In the genomic region with DNA sequence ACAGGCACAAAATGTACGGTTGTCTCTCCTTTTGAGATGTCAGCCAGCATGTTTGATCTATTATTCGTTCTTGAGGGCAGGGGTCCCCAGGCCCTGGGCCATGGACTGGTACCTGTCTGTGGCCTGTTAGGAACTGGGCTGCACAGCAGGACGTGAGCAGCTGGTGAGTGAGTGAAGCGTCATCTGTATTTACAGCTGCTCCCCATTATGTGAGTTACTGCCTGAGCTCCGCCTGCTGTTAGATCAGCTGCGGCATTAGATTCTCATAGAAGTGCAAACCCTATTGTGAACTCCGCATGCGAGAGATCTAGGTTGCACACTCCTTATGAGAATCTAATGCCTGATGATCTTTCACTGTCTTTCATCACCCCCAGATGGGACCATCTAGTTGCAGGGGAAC, we compare ENCODE assay signal across 18 cellular contexts. TPM values are rescaled to one million over a fixed set of nuclear protein-coding genes. Genes with fewer than 3 reads are reported as not detected.
DNase-seq lines count a peak whose midpoint lies in the region; ATAC-seq and TF ChIP-seq lines count a peak whose summit lies in the region.
"Had no signal": no experiment of that assay in that cellular context is flagged by ENCODE, and none has a peak within 500 bp of the region (broad histone marks: within the 10 kb centered on the region; RNA-seq: fewer than 3 reads in every experiment).

No MANE protein-coding gene starts in this region.

- H3K27me3 ChIP-seq in BJ (ENCODE audit: control insufficient read depth, insufficient read depth, low read length): no peaks in the 10 kb centered on the region
- H3K27me3 ChIP-seq: breast epithelium had no signal

- no peak overlapping the region for H3K4me3 ChIP-seq in BJ (ENCODE audit: low read depth, low read length)
- H3K4me3 ChIP-seq: breast epithelium, lower lobe of right lung, smooth muscle cell had no signal

- no peaks in the 10 kb centered on the region for H3K36me3 ChIP-seq in BJ (ENCODE audit: control insufficient read depth, insufficient read depth, low read length)
- H3K36me3 ChIP-seq: breast epithelium, lower lobe of right lung, WERI-Rb-1 had no signal

- ATAC-seq in GM21360 (IDR thresholded peaks at IDR 0.05; ENCODE audit: unreplicated experiment): no peak
- ATAC-seq: lower lobe of right lung had no signal

- 0 out of 2 replicates have a peak, but pooled peaks have one; percentile 9 for TF ChIP-seq CTCF in BJ (IDR thresholded peaks at IDR 0.05; ENCODE audit: insufficient read depth, low read depth, low read length)

- DNase-seq in BJ (ENCODE audit: low read depth) (no peak), LHCN-M2 (ENCODE audit: low read depth) (peak; percentile 88), NCI-H69 (lab: John Stamatoyannopoulos, UW) (peak; percentile 86), fibroblast of gingiva (ENCODE audit: low read depth) (peak; percentile 31), ureter (ENCODE audit: low spot score) (no peak), NCI-H2029 treated with DMSO at 0.1 percent for 48 hours (lab: John Stamatoyannopoulos, UW) (no peak), foreskin melanocyte (no peak)
- DNase-seq: activated CD4-positive, alpha-beta memory T cell treated with anti-CD3 and anti-CD28 coated beads, Interleukin-2, amount 10 ng/mL, durations not matched to agents 7 days and 5 days; activated T-cell treated with anti-CD3 and anti-CD28 coated beads, Interleukin-2, amount 50 U/mL, for 24 hours; dermis blood vessel endothelial cell; head of caudate nucleus; Kasumi-1; lower lobe of right lung; NCI-H1694 treated with DMSO at 0.1 percent for 48 hours; WERI-Rb-1 had no signal

- POLR2A ChIA-PET in BJ (lab: Charles Lee): no interaction called here

- CTCF ChIA-PET in BJ (lab: Yijun Ruan, JAX): interaction anchor here (0.6 to 1.9 kb wide), 6 partner anchors 8 to 326 kb away, joined by 3 to 5 read pairs (median 4); no protein-coding TSS in a partner anchor

RNA-seq across cellular contexts. Expression of a gene that starts 41.4 kb away (rescaled TPM):
- polyA plus RNA-seq in BJ (2011; rRNA removed): 19.6 and 22.8 TPM in 2 replicates
- 71.4 and 75.8 TPM in 2 replicates for polyA minus RNA-seq in BJ (2011; rRNA and poly(A)+ RNA removed)
- 7.2 and 7.4 TPM in 2 replicates for total RNA-seq in LHCN-M2 (2014; rRNA removed)
- polyA plus RNA-seq in LHCN-M2 (2012): 4.8 TPM
- total RNA-seq in ureter: 2.2 TPM

Comparison
In these comparisons a context has a peak if more than half of its experiments do, and no peak if none do; other contexts are left out.
1. DNase-seq: peak in LHCN-M2 (single experiment), NCI-H69 (single experiment) and fibroblast of gingiva (single experiment); none in BJ (single experiment), ureter (single experiment), NCI-H2029 treated with DMSO at 0.1 percent for 48 hours (single experiment) and foreskin melanocyte (single experiment).